Comparison of ENCODE assay signal across 17 cellular contexts in the genomic region with DNA sequence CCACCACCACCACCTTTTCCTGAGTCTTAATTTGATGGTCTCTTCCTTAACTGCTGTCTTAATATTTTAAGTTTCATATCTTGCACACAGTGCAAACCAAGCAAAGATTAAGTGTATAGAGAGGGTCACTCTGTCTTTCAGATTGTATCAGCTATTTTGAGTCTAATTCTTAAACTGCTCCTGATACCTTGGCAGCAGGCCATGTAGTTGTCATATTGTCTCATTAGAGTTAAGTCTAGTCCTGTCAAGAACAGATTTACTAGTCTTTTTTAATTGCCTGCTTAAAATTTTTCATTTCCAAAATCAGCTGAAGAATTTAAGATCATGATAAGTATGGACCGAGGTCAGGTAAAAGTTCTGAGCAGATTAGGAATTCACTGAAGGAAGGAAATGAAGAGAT. TPM values are rescaled to one million over a fixed set of nuclear protein-coding genes. Genes with fewer than 3 reads are reported as not detected.
DNase-seq lines count a peak whose midpoint lies in the region; FAIRE-seq and TF ChIP-seq lines count a peak whose summit lies in the region.
"Had no signal": no experiment of that assay in that cellular context is flagged by ENCODE, and none has a peak within 500 bp of the region (broad histone marks: within the 10 kb centered on the region; RNA-seq: fewer than 3 reads in every experiment).

No MANE protein-coding gene starts in this region.

- no peaks in the 10 kb centered on the region for H3K36me3 Mint-ChIP-seq in MCF 10A (ENCODE audit: insufficient read depth, unreplicated experiment)
- H3K36me3 Mint-ChIP-seq in activated T-helper 1 cell treated with anti-CD3 and anti-CD28 coated beads, Interleukin-12 subunit alpha, Interleukin-12 subunit beta, Interleukin-2, Interleukin-4 antibody, amounts not matched to agents 30 ng/mL and 10 ng/mL and 1 ng/mL, durations not matched to agents 14 hours and 24 hours and 36 hours (ENCODE audit: low read depth) = no peaks in the 10 kb centered on the region

- TF ChIP-seq POLR2A in breast epithelium (IDR thresholded peaks at IDR 0.05) = no peak

- H3K36me3 ChIP-seq in breast epithelium = no peaks in the 10 kb centered on the region

- H3K27ac Mint-ChIP-seq in MCF 10A (ENCODE audit: low read depth, unreplicated experiment) = peak overlapping the region; percentile 36
- no peak overlapping the region for H3K27ac Mint-ChIP-seq in activated T-helper 1 cell treated with anti-CD3 and anti-CD28 coated beads, Interleukin-12 subunit alpha, Interleukin-12 subunit beta, Interleukin-2, Interleukin-4 antibody, amounts not matched to agents 30 ng/mL and 10 ng/mL and 1 ng/mL, durations not matched to agents 14 hours and 24 hours and 36 hours

- CTCF ChIA-PET in MCF 10A (lab: Yijun Ruan, JAX) = no interaction called here

- no peak for TF ChIP-seq RAD21 in Ishikawa (IDR thresholded peaks at IDR 0.05; ENCODE audit: low read depth)

- H3K4me1 ChIP-seq in breast epithelium = no peaks in the 10 kb centered on the region

- no peak overlapping the region for H3K27ac ChIP-seq in breast epithelium
- H3K27ac ChIP-seq: SK-N-MC had no signal

- no peaks in the 10 kb centered on the region for H3K9me3 Mint-ChIP-seq in MCF 10A (ENCODE audit: unreplicated experiment)
- no peaks in the 10 kb centered on the region for H3K9me3 Mint-ChIP-seq in activated T-helper 1 cell treated with anti-CD3 and anti-CD28 coated beads, Interleukin-12 subunit alpha, Interleukin-12 subunit beta, Interleukin-2, Interleukin-4 antibody, amounts not matched to agents 30 ng/mL and 10 ng/mL and 1 ng/mL, durations not matched to agents 14 hours and 24 hours and 36 hours

- no peaks in the 10 kb centered on the region for H3K27me3 Mint-ChIP-seq in MCF 10A (ENCODE audit: insufficient read depth, unreplicated experiment)
- H3K27me3 Mint-ChIP-seq in activated T-helper 1 cell treated with anti-CD3 and anti-CD28 coated beads, Interleukin-12 subunit alpha, Interleukin-12 subunit beta, Interleukin-2, Interleukin-4 antibody, amounts not matched to agents 30 ng/mL and 10 ng/mL and 1 ng/mL, durations not matched to agents 14 hours and 24 hours and 36 hours (ENCODE audit: insufficient read depth) = peaks cover 5% of the 10 kb centered on the region

- BruUV-seq in MCF 10A (replicated peaks; lab: Mats Ljungman, UMichigan) = no TSS peak

- POLR2A ChIA-PET in MCF 10A (lab: Yijun Ruan, JAX) = interaction anchor here (0.5 to 0.8 kb wide), 3 partner anchors 17 to 860 kb away, joined by 3 read pairs; no protein-coding TSS in a partner anchor

- no peak overlapping the region for H3K4me3 Mint-ChIP-seq in MCF 10A (ENCODE audit: unreplicated experiment)
- H3K4me3 Mint-ChIP-seq in activated T-helper 1 cell treated with anti-CD3 and anti-CD28 coated beads, Interleukin-12 subunit alpha, Interleukin-12 subunit beta, Interleukin-2, Interleukin-4 antibody, amounts not matched to agents 30 ng/mL and 10 ng/mL and 1 ng/mL, durations not matched to agents 14 hours and 24 hours and 36 hours = no peak overlapping the region

- FAIRE-seq in D721Med (lab: Jason Lieb, UNC) = no peak

- no peaks in the 10 kb centered on the region for H3K4me1 Mint-ChIP-seq in MCF 10A (ENCODE audit: insufficient read depth, unreplicated experiment)
- no peaks in the 10 kb centered on the region for H3K4me1 Mint-ChIP-seq in activated T-helper 1 cell treated with anti-CD3 and anti-CD28 coated beads, Interleukin-12 subunit alpha, Interleukin-12 subunit beta, Interleukin-2, Interleukin-4 antibody, amounts not matched to agents 30 ng/mL and 10 ng/mL and 1 ng/mL, durations not matched to agents 14 hours and 24 hours and 36 hours (ENCODE audit: low read depth)

- TF ChIP-seq CTCF in MCF 10A (IDR thresholded peaks at IDR 0.05; ENCODE audit: unreplicated experiment) (no peak), breast epithelium (IDR thresholded peaks at IDR 0.05) (no peak), D721Med (IDR thresholded peaks at IDR 0.05; ENCODE audit: insufficient read depth, missing control alignments) (no peak)

- DNase-seq in MCF 10A (ENCODE audit: unreplicated experiment) = no peak
- DNase-seq in breast epithelium (ENCODE audit: low spot score in 2 of 2) = no peak
- DNase-seq in astrocyte of the hippocampus (ENCODE audit: low read depth, low spot score) = peak; percentile 15
- DNase-seq in D721Med (ENCODE audit: insufficient read length, low spot score) = no peak
- DNase-seq in GM19238 (ENCODE audit: insufficient read length, low spot score) = no peak
- DNase-seq in activated T-helper 1 cell treated with anti-CD3 and anti-CD28 coated beads, Interleukin-12 subunit alpha, Interleukin-12 subunit beta, Interleukin-2, Interleukin-4 antibody, amounts not matched to agents 30 ng/mL and 10 ng/mL and 1 ng/mL, durations not matched to agents 14 hours and 24 hours and 36 hours (ENCODE audit: low spot score) = no peak
- DNase-seq: ACHN, AML-193, COR-L47, DMS79, GOT3, KBM-7, NCI-H2081 treated with DMSO at 0.1 percent for 48 hours, NCI-H748 treated with DMSO at 0.1 percent for 48 hours had no signal

- intact Hi-C loops in MCF 10A (cut with micrococcal nuclease) (no loop called here), breast epithelium (cut with DNase I; ENCODE audit: low total_unique reads) (no loop called here)
- intact Hi-C loops in activated T-helper 1 cell treated with anti-CD3 and anti-CD28 coated beads, Interleukin-12 subunit alpha, Interleukin-12 subunit beta, Interleukin-2, Interleukin-4 antibody, amounts not matched to agents 30 ng/mL and 10 ng/mL and 1 ng/mL, durations not matched to agents 14 hours and 24 hours and 36 hours (cut with micrococcal nuclease) = no loop called here

- no peaks in the 10 kb centered on the region for H3K27me3 ChIP-seq in breast epithelium

- H3K4me3 ChIP-seq in breast epithelium = no peak overlapping the region
- H3K4me3 ChIP-seq: SK-N-MC had no signal

- no peaks in the 10 kb centered on the region for H3K9me3 ChIP-seq in breast epithelium

- TF ChIP-seq EP300 in Ishikawa (IDR thresholded peaks at IDR 0.05; ENCODE audit: borderline replicate concordance) = no peak

TF ChIP-seq in Ishikawa, 13 proteins besides CTCF, POLR2A, EP300 and RAD21:
- TF ChIP-seq TCF12 (IDR thresholded peaks at IDR 0.05; ENCODE audit: low read depth) = no peak
- TF ChIP-seq, protein P1, sequence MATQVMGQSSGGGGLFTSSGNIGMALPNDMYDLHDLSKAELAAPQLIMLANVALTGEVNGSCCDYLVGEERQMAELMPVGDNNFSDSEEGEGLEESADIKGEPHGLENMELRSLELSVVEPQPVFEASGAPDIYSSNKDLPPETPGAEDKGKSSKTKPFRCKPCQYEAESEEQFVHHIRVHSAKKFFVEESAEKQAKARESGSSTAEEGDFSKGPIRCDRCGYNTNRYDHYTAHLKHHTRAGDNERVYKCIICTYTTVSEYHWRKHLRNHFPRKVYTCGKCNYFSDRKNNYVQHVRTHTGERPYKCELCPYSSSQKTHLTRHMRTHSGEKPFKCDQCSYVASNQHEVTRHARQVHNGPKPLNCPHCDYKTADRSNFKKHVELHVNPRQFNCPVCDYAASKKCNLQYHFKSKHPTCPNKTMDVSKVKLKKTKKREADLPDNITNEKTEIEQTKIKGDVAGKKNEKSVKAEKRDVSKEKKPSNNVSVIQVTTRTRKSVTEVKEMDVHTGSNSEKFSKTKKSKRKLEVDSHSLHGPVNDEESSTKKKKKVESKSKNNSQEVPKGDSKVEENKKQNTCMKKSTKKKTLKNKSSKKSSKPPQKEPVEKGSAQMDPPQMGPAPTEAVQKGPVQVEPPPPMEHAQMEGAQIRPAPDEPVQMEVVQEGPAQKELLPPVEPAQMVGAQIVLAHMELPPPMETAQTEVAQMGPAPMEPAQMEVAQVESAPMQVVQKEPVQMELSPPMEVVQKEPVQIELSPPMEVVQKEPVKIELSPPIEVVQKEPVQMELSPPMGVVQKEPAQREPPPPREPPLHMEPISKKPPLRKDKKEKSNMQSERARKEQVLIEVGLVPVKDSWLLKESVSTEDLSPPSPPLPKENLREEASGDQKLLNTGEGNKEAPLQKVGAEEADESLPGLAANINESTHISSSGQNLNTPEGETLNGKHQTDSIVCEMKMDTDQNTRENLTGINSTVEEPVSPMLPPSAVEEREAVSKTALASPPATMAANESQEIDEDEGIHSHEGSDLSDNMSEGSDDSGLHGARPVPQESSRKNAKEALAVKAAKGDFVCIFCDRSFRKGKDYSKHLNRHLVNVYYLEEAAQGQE (IDR thresholded peaks at IDR 0.05; ENCODE audit: low read depth) = no peak
- peak; percentile 9; the same call in 1 of the 2 replicates for TF ChIP-seq NFIC (IDR thresholded peaks at IDR 0.05)
- TF ChIP-seq USF1 (IDR thresholded peaks at IDR 0.05) = no peak
- TF ChIP-seq ZBTB7A (IDR thresholded peaks at IDR 0.05; ENCODE audit: low read depth) = no peak
TF ChIP-seq in Ishikawa: peak in this region for 1.

RNA-seq across cellular contexts. Expression of gene FHIP1A, which starts 51.5 kb away (rescaled TPM):
- 14.8 and 19.8 TPM in 2 replicates for total RNA-seq in MCF 10A (2022)
- total RNA-seq in breast epithelium = 10 to 100 TPM in 2 of 3 donors, under 1 TPM in 1; 0.32 to 50.2 (median 22.3) TPM
- total RNA-seq in activated T-helper 1 cell treated with anti-CD3 and anti-CD28 coated beads, Interleukin-12 subunit alpha, Interleukin-12 subunit beta, Interleukin-2, Interleukin-4 antibody, amounts not matched to agents 30 ng/mL and 10 ng/mL and 1 ng/mL, durations not matched to agents 14 hours and 24 hours and 36 hours = not detected in 2 replicates
- total RNA-seq: T-helper 1 cell treated with Interleukin-12 subunit alpha and Interleukin-12 subunit beta and Interleukin-4 antibody, amounts not matched to agents 30 ng/mL and 1 ng/mL, for 36 hours had no signal
